In genomic region chr1:183870351-183871077, GRCh38 we compare ENCODE assay signal across 10 cellular contexts.
DNase-seq lines count a peak whose midpoint lies in the region; ATAC-seq, FAIRE-seq and TF ChIP-seq lines count a peak whose summit lies in the region.
"Had no signal": no experiment of that assay in that cellular context is flagged by ENCODE, and none has a peak within 500 bp of the region (broad histone marks: within the 10 kb centered on the region; RNA-seq: fewer than 3 reads in every experiment).

No MANE protein-coding gene starts in this region.

- H4K8ac ChIP-seq in H1 (ENCODE audit: extremely low read depth, insufficient read depth, low read length) = no peak overlapping the region

- H3K27me3 Mint-ChIP-seq in Caco-2 (ENCODE audit: insufficient read depth, unreplicated experiment) = no peaks in the 10 kb centered on the region

- no peak overlapping the region for H4K5ac ChIP-seq in H1 (ENCODE audit: insufficient read length, low read depth, low read length)

- H3K56ac ChIP-seq in H1 (replicated peaks; ENCODE audit: insufficient read length, low read depth, low read length) = no peak overlapping the region

- TF ChIP-seq CTCF in H1 (IDR thresholded peaks at IDR 0.05; ENCODE audit: control extremely low read depth in 1 of 3, insufficient read depth in 1 of 3, low read depth in 1 of 3, low read length in 3 of 3) (no peak), lower lobe of right lung (IDR thresholded peaks at IDR 0.05) (no peak), tibial nerve (IDR thresholded peaks at IDR 0.05) (no peak), Caco-2 (IDR thresholded peaks at IDR 0.05; ENCODE audit: insufficient read depth in 1 of 2, low read depth in 1 of 2, low read length in 1 of 2, severe bottlenecking in 1 of 2, unreplicated experiment in 1 of 2) (no peak)

- POLR2A ChIA-PET in H1 (lab: Charles Lee; ENCODE audit: partially characterized antibody) (no interaction called here), Caco-2 (lab: Charles Lee) (no interaction called here)

- CTCF ChIA-PET in H1 (lab: Charles Lee; ENCODE audit: partially characterized antibody) = interaction anchor here (0.6 to 1.2 kb wide), 5 partner anchors 11 to 185 kb away, joined by 3 to 4 read pairs (median 3); no protein-coding TSS in a partner anchor
- CTCF ChIA-PET in Caco-2 (lab: Charles Lee) = interaction anchor here (0.8 kb wide), 1 partner anchor 45 kb away, joined by 3 read pairs; no protein-coding TSS in a partner anchor

- H3K36me3 Mint-ChIP-seq in Caco-2 (ENCODE audit: insufficient read depth, unreplicated experiment) = peaks cover 10% of the 10 kb centered on the region

- H3K4me1 Mint-ChIP-seq in Caco-2 (ENCODE audit: low read depth, unreplicated experiment) = peaks cover 10% of the 10 kb centered on the region

- H3K79me1 ChIP-seq in H1 (ENCODE audit: low read depth, low read length) = no peaks in the 10 kb centered on the region

- DNase-seq in H1 (ENCODE audit: low read depth in 1 of 2, low spot score in 2 of 2) = no peak
- DNase-seq in lower lobe of right lung = no peak
- peak; percentile 75 to 81 for DNase-seq in tibial nerve (ENCODE audit: low spot score in 2 of 2)
- no peak for DNase-seq in NCI-H1694 (lab: John Stamatoyannopoulos, UW)
- no peak for DNase-seq in Caco-2
- no peak for DNase-seq in stimulated activated CD4-positive, alpha-beta T cell treated with anti-CD3 and anti-CD28 coated beads, Interleukin-15, amount 100 ng/mL, for 24 hours
- DNase-seq: NCI-H2081 treated with DMSO at 0.1 percent for 48 hours had no signal

- no peak overlapping the region for H3K4me3 Mint-ChIP-seq in Caco-2 (ENCODE audit: unreplicated experiment)
- H3K4me3 Mint-ChIP-seq: T-helper 1 cell treated with Interleukin-12 subunit alpha and Interleukin-12 subunit beta and Interleukin-4 antibody, amounts not matched to agents 30 μg/mL and 1 μg/mL, for 36 hours had no signal

- WGBS in HUES64 = 96% methylated on average over 10 of the region's 15 CpGs
- 89% methylated on average over 12 of the region's 15 CpGs; no CpG with 5 or more reads in 1 of the 2 experiments for WGBS in H1 (ENCODE audit: extremely low coverage in 1 of 2, insufficient coverage in 1 of 2, insufficient read length in 1 of 2, insufficient replicate concordance in 2 of 2, low coverage in 1 of 2, low lambda C conversion rate in 2 of 2, missing lambda C conversion rate in 1 of 2), 2 experiments
- 42 to 68% methylated on average over 14 of the region's 15 CpGs for WGBS in tibial nerve, 2 donors

- no peak overlapping the region for H2BK15ac ChIP-seq in H1 (ENCODE audit: low read length)

- H2AFZ ChIP-seq in H1 (ENCODE audit: low read length) = no peak overlapping the region

- H3K79me2 ChIP-seq in H1 (ENCODE audit: control insufficient read depth in 1 of 2, insufficient read depth in 2 of 2, low read length in 2 of 2) = no peaks in the 10 kb centered on the region

- no peak overlapping the region for H3K4me2 ChIP-seq in H1 (ENCODE audit: insufficient read depth in 1 of 2, low read depth in 2 of 2, low read length in 2 of 2)

- no peak for TF ChIP-seq POLR2A in H1 (IDR thresholded peaks at IDR 0.05; ENCODE audit: control extremely low read depth in 1 of 2, low read depth in 2 of 2, low read length in 2 of 2)
- TF ChIP-seq POLR2A in tibial nerve (IDR thresholded peaks at IDR 0.05) = no peak

- no peak overlapping the region for H3K14ac ChIP-seq in H1 (ENCODE audit: insufficient read length)

- H2BK20ac ChIP-seq in H1 (ENCODE audit: low read length) = no peak overlapping the region

- H3K9me3 ChIP-seq in HUES64 (ENCODE audit: insufficient read depth, low read depth, low read length) = no peaks in the 10 kb centered on the region
- H3K9me3 ChIP-seq in H1 (ENCODE audit: insufficient read depth in 2 of 2, low read depth in 1 of 2, low read length in 1 of 2) = no peaks in the 10 kb centered on the region
- H3K9me3 ChIP-seq in lower lobe of right lung = no peaks in the 10 kb centered on the region
- H3K9me3 ChIP-seq in tibial nerve = no peaks in the 10 kb centered on the region
- no peaks in the 10 kb centered on the region for H3K9me3 ChIP-seq in Caco-2

- peak overlapping the region; percentile 15; the same call in 1 of the 2 replicates for H2BK5ac ChIP-seq in H1 (ENCODE audit: low read depth, low read length)

- TF ChIP-seq RAD21 in H1 (IDR thresholded peaks at IDR 0.05 in 1 of 2, conservative IDR thresholded peaks at IDR 0.05 in 1 of 2; ENCODE audit: low read depth in 2 of 2, low read length in 2 of 2) = no peak

- H3K23me2 ChIP-seq in H1 (ENCODE audit: low read depth, low read length) = no peaks in the 10 kb centered on the region

- H3K27me3 ChIP-seq in HUES64 (ENCODE audit: insufficient read depth, low read length) (no peaks in the 10 kb centered on the region), H1 (replicated peaks in 1 of 4; ENCODE audit: control insufficient read depth in 3 of 4, extremely low read depth in 1 of 4, insufficient read depth in 3 of 4, low read length in 3 of 4) (no peaks in the 10 kb centered on the region), lower lobe of right lung (ENCODE audit: low read depth) (no peaks in the 10 kb centered on the region), tibial nerve (no peaks in the 10 kb centered on the region), Caco-2 (replicated peaks; ENCODE audit: control insufficient read depth, insufficient read depth, low read length) (no peaks in the 10 kb centered on the region)

- no peak overlapping the region for H3K27ac Mint-ChIP-seq in Caco-2 (ENCODE audit: unreplicated experiment)
- H3K27ac Mint-ChIP-seq: T-helper 1 cell treated with Interleukin-12 subunit alpha and Interleukin-12 subunit beta and Interleukin-4 antibody, amounts not matched to agents 30 μg/mL and 1 μg/mL, for 36 hours had no signal

- H3K4me3 ChIP-seq in HUES64 (ENCODE audit: low read length) (no peak overlapping the region), H1 (ENCODE audit: extremely low read depth in 1 of 4, insufficient read depth in 2 of 4, low read depth in 3 of 4, low read length in 4 of 4) (no peak overlapping the region), lower lobe of right lung (no peak overlapping the region), tibial nerve (no peak overlapping the region), Caco-2 (ENCODE audit: low read depth, low read length) (no peak overlapping the region)

- no peak for FAIRE-seq in H1 (lab: Jason Lieb, UNC)

- ATAC-seq in lower lobe of right lung (peak in 1 of 2 donors; percentile 43), HG02870 (IDR thresholded peaks at IDR 0.05; ENCODE audit: unreplicated experiment) (no peak)

- H3K36me3 ChIP-seq in HUES64 (ENCODE audit: insufficient read depth, low read length) = no peaks in the 10 kb centered on the region; the same call in 1 of the 2 replicates
- H3K36me3 ChIP-seq in H1 (ENCODE audit: control insufficient read depth in 2 of 4, insufficient read depth in 4 of 4, low read length in 3 of 4) = no peaks in the 10 kb centered on the region
- peaks cover 11% of the 10 kb centered on the region for H3K36me3 ChIP-seq in lower lobe of right lung
- H3K36me3 ChIP-seq in tibial nerve = peaks cover 0 to 11% (median 0%) of the 10 kb centered on the region in 3 donors
- no peaks in the 10 kb centered on the region for H3K36me3 ChIP-seq in Caco-2 (ENCODE audit: control insufficient read depth, insufficient read depth, low read length)

- no peak overlapping the region for H4K91ac ChIP-seq in H1 (replicated peaks; ENCODE audit: insufficient read length, low read length)

- H3K9me3 Mint-ChIP-seq in Caco-2 (ENCODE audit: unreplicated experiment) = no peaks in the 10 kb centered on the region
- H3K9me3 Mint-ChIP-seq: T-helper 1 cell treated with Interleukin-12 subunit alpha and Interleukin-12 subunit beta and Interleukin-4 antibody, amounts not matched to agents 30 μg/mL and 1 μg/mL, for 36 hours had no signal

- H2BK12ac ChIP-seq in H1 (ENCODE audit: low read depth, low read length) = no peak overlapping the region

- TF ChIP-seq EP300 in H1 (IDR thresholded peaks at IDR 0.05; ENCODE audit: borderline replicate concordance in 1 of 2, low read depth in 2 of 2, low read length in 2 of 2) (no peak), tibial nerve (IDR thresholded peaks at IDR 0.05) (peak in 1 of 2 donors; percentile 13)

- H4K20me1 ChIP-seq in H1 (replicated peaks in 1 of 2; ENCODE audit: control insufficient read depth in 1 of 2, insufficient read depth in 2 of 2, low read length in 2 of 2) = no peaks in the 10 kb centered on the region

- H3K23ac ChIP-seq in H1 (ENCODE audit: insufficient read length) = no peak overlapping the region

- H3K18ac ChIP-seq in H1 (ENCODE audit: extremely low read depth, low read length) = no peak overlapping the region

- H3K27ac ChIP-seq in HUES64 (ENCODE audit: low read depth, low read length) = peak overlapping the region; percentile 46; the same call in 1 of the 2 replicates
- H3K27ac ChIP-seq in H1 (ENCODE audit: low read depth, low read length) = no peak overlapping the region
- H3K27ac ChIP-seq in lower lobe of right lung = peak overlapping the region; percentile 53
- peak overlapping the region; percentile 65 to 95 (median 82) for H3K27ac ChIP-seq in tibial nerve

- H2AK5ac ChIP-seq in H1 (ENCODE audit: low read depth, low read length) = no peak overlapping the region

- intact Hi-C loops in lower lobe of right lung (cut with DNase I) (no loop called here), Caco-2 (cut with micrococcal nuclease; ENCODE audit: unreplicated experiment) (no loop called here)

- no TSS peak for BruUV-seq in Caco-2 (replicated peaks; lab: Mats Ljungman, UMichigan)

- H2BK120ac ChIP-seq in H1 (replicated peaks; ENCODE audit: low read depth, low read length) = no peak overlapping the region

- H3K4me1 ChIP-seq in HUES64 (ENCODE audit: insufficient read depth, low read length) = peaks cover 37% of the 10 kb centered on the region
- H3K4me1 ChIP-seq in H1 (replicated peaks in 1 of 4; ENCODE audit: control insufficient read depth in 3 of 4, insufficient read depth in 4 of 4, low read length in 3 of 4) = peaks cover 1 to 7% (median 6%) of the 10 kb centered on the region in 4 experiments; a peak in 4 of 7 replicates
- peaks cover 47% of the 10 kb centered on the region for H3K4me1 ChIP-seq in lower lobe of right lung
- H3K4me1 ChIP-seq in tibial nerve = peaks cover 0 to 79% (median 42%) of the 10 kb centered on the region in 4 donors
- H3K4me1 ChIP-seq in Caco-2 = peaks cover 6% of the 10 kb centered on the region

- no peak overlapping the region for H3K9ac ChIP-seq in HUES64 (ENCODE audit: low read depth, low read length)
- no peak overlapping the region for H3K9ac ChIP-seq in H1 (replicated peaks in 1 of 4; ENCODE audit: extremely low read depth in 1 of 4, low read depth in 3 of 4, low read length in 3 of 4)

- no peak overlapping the region for H3K4ac ChIP-seq in H1 (replicated peaks; ENCODE audit: insufficient read length, low read depth, low read length)

TF ChIP-seq in H1, 55 proteins besides CTCF, POLR2A, EP300 and RAD21 (continues in another document):
- no peak for TF ChIP-seq TBP (IDR thresholded peaks at IDR 0.05; ENCODE audit: low read depth, low read length)
- no peak for TF ChIP-seq GABPA (IDR thresholded peaks at IDR 0.05; ENCODE audit: borderline replicate concordance, insufficient read depth, low read length)
- no peak for TF ChIP-seq MAX (IDR thresholded peaks at IDR 0.05)
- TF ChIP-seq ZNF274 (IDR thresholded peaks at IDR 0.05; ENCODE audit: borderline replicate concordance, extremely low read depth, low read length) = no peak

Comparison
In these comparisons a context has a peak if more than half of its experiments do, and no peak if none do; other contexts are left out.
1. DNase-seq: peak in tibial nerve (2 of 2); none in H1 (0 of 2), lower lobe of right lung (single experiment), NCI-H1694 (single experiment), Caco-2 (0 of 2) and stimulated activated CD4-positive, alpha-beta T cell treated with anti-CD3 and anti-CD28 coated beads, Interleukin-15, amount 100 ng/mL, for 24 hours (single experiment).